20 cellular contexts compared by ENCODE assay signal in the genomic region with DNA sequence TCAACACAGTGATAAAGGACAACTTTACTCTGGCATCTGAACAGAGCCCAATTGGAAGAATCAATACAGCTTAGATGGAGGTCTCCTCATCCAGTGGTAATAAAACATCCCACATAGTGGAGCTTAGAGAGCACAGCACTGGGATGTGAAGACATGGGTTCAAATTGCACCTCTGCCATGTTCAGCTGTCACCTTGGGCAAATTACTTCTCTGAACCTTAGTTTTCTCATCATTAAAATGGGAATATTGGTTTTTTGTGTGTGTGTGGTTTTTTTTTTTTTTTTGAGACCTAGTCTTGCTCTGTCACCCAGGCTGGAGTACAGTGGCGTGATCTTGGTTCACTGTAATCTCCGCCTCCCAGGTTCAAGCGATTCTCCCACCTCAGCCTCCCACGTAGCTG. TPM values are rescaled to one million over a fixed set of nuclear protein-coding genes. Genes with fewer than 3 reads are reported as not detected.
DNase-seq lines count a peak whose midpoint lies in the region; ATAC-seq, FAIRE-seq and TF ChIP-seq lines count a peak whose summit lies in the region.
"Had no signal": no experiment of that assay in that cellular context is flagged by ENCODE, and none has a peak within 500 bp of the region (broad histone marks: within the 10 kb centered on the region; RNA-seq: fewer than 3 reads in every experiment).

No MANE protein-coding gene starts in this region.

- no peak overlapping the region for H3K27ac ChIP-seq in HEK293 (ENCODE audit: extremely low read depth, low read depth, low read length)
- no peak overlapping the region for H3K27ac ChIP-seq in K562 (ENCODE audit: extremely low read depth, low read depth, low read length)
- H3K27ac ChIP-seq: BLaER1 treated with 17β-estradiol and CSF1 and Interleukin-3, amounts not matched to agents 10 nM and 100 nM; C4-2B had no signal

- H3K27me3 ChIP-seq in K562 (ENCODE audit: control insufficient read depth in 2 of 2, insufficient read depth in 2 of 2, low read length in 2 of 2) (no peaks in the 10 kb centered on the region), BE2C (peaks cover 7% of the 10 kb centered on the region; the same call in 1 of the 2 replicates)
- H3K27me3 ChIP-seq: BLaER1 treated with 17β-estradiol and CSF1 and Interleukin-3, amounts not matched to agents 10 nM and 100 nM had no signal

- H3K36me3 ChIP-seq in HEK293 (ENCODE audit: control insufficient read depth in 2 of 2, insufficient read depth in 1 of 2, low read length in 2 of 2) (peaks cover 0 to 24% of the 10 kb centered on the region in 2 experiments), K562 (ENCODE audit: control insufficient read depth, insufficient read depth, low read length) (peaks cover 29% of the 10 kb centered on the region), BE2C (no peaks in the 10 kb centered on the region)

- in situ Hi-C loops in K562 (cut with MboI): no loop called here

- H3K9me3 ChIP-seq in HEK293 (ENCODE audit: control insufficient read depth, insufficient read depth, low read depth, low read length) (no peaks in the 10 kb centered on the region), K562 (replicated peaks; ENCODE audit: control insufficient read depth, insufficient read depth, low read depth, low read length) (no peaks in the 10 kb centered on the region), BE2C (no peaks in the 10 kb centered on the region)
- H3K9me3 ChIP-seq: BLaER1 treated with 17β-estradiol and CSF1 and Interleukin-3, amounts not matched to agents 10 nM and 100 nM; Caco-2 had no signal

- DNase-seq in GM19239 (ENCODE audit: insufficient read length, low spot score): no peak
- DNase-seq in K562 (ENCODE audit: extremely low read depth in 1 of 4, low spot score in 3 of 4): no peak
- no peak for DNase-seq in BE2C
- DNase-seq: 8988T; ACHN; Caco-2; Calu3; CD4-positive, alpha-beta T cell; CD8-positive, alpha-beta T cell; DMS79 treated with DMSO at 0.1 percent for 48 hours; GF-D8 had no signal

- CTCF ChIA-PET in HEK293 (lab: Yijun Ruan, JAX): interaction anchor here (0.6 kb wide), 1 partner anchor 245 kb away, joined by 3 read pairs; no protein-coding TSS in a partner anchor
- CTCF ChIA-PET in K562 (lab: Yijun Ruan, JAX; ENCODE audit: low intra/inter-chr PET ratio): no interaction called here

- FAIRE-seq in GM19239 (lab: Jason Lieb, UNC) (peak; percentile 26), K562 (lab: Jason Lieb, UNC) (no peak)
- FAIRE-seq: D721Med, GM12891 had no signal

- TF ChIP-seq EP300 in K562 (IDR thresholded peaks at IDR 0.05; ENCODE audit: low read length): no peak

- H3K9ac ChIP-seq in K562 (ENCODE audit: insufficient read depth in 1 of 2, low read depth in 2 of 2, low read length in 2 of 2): no peak overlapping the region
- H3K9ac ChIP-seq: BLaER1 treated with 17β-estradiol and CSF1 and Interleukin-3, amounts not matched to agents 10 nM and 100 nM had no signal

- H2AFZ ChIP-seq in K562 (ENCODE audit: low read depth, low read length): no peak overlapping the region

- no peaks in the 10 kb centered on the region for H3K9me1 ChIP-seq in K562 (ENCODE audit: control insufficient read depth, insufficient read depth, low read length)

- 62% methylated on average over 3 of the region's 4 CpGs for WGBS in K562 (ENCODE audit: insufficient coverage, low coverage, missing lambda C conversion rate)

- H4K20me1 ChIP-seq in K562 (replicated peaks; ENCODE audit: control insufficient read depth, insufficient read depth, low read length): no peaks in the 10 kb centered on the region
- H4K20me1 ChIP-seq: BLaER1 treated with 17β-estradiol and CSF1 and Interleukin-3, amounts not matched to agents 10 nM and 100 nM had no signal

- intact Hi-C loops in K562 (cut with micrococcal nuclease): no loop called here

- H3K4me1 ChIP-seq in HEK293 (ENCODE audit: control insufficient read depth, insufficient read depth, low read length) (no peaks in the 10 kb centered on the region), K562 (replicated peaks in 1 of 2; ENCODE audit: control insufficient read depth in 2 of 2, insufficient read depth in 2 of 2, low read length in 2 of 2) (peaks cover 0 to 14% of the 10 kb centered on the region in 2 experiments; a peak in 3 of 5 replicates), BE2C (no peaks in the 10 kb centered on the region)
- H3K4me1 ChIP-seq: Caco-2 had no signal

- no peak overlapping the region for H3K4me2 ChIP-seq in K562 (ENCODE audit: insufficient read depth, low read length)
- H3K4me2 ChIP-seq: BLaER1 treated with 17β-estradiol and CSF1 and Interleukin-3, amounts not matched to agents 10 nM and 100 nM had no signal

- H3K79me2 ChIP-seq in K562 (ENCODE audit: control insufficient read depth, insufficient read depth, low read length): peaks cover 10% of the 10 kb centered on the region; the same call in 2 of the 3 replicates

- TF ChIP-seq CTCF in HEK293 (tag by site-specific recombination; IDR thresholded peaks at IDR 0.05) (no peak), K562 (IDR thresholded peaks at IDR 0.05 in 2 of 3, conservative IDR thresholded peaks at IDR 0.05 in 1 of 3; ENCODE audit: insufficient read depth in 2 of 3, low read depth in 1 of 3, low read length in 3 of 3) (no peak), BE2C (IDR thresholded peaks at IDR 0.05; ENCODE audit: low read depth, low read length) (no peak)

- POLR2A ChIA-PET in HEK293 (lab: Yijun Ruan, JAX): no interaction called here
- POLR2A ChIA-PET in K562 (lab: Yijun Ruan, JAX): interaction anchor here (0.6 to 1.6 kb wide), 4 partner anchors 8 to 18 kb away, joined by 3 to 4 read pairs (median 4); no protein-coding TSS in a partner anchor

- TF ChIP-seq RAD21 in K562 (CRISPR knock-in tag; conservative IDR thresholded peaks at IDR 0.05 in 1 of 2, IDR thresholded peaks at IDR 0.05 in 1 of 2): no peak

- ATAC-seq in K562 (no peak), HG02678 (IDR thresholded peaks at IDR 0.05; ENCODE audit: unreplicated experiment) (no peak)
- ATAC-seq: CD8-positive, alpha-beta T cell had no signal

- TF ChIP-seq POLR2A in K562 (conservative IDR thresholded peaks at IDR 0.05): no peak

- no TSS peak for BruUV-seq in K562 (replicated peaks; lab: Mats Ljungman, UMichigan)

- no peak overlapping the region for H3K4me3 ChIP-seq in HEK293 (ENCODE audit: low read depth, low read length)
- H3K4me3 ChIP-seq in K562: no peak overlapping the region
- no peak overlapping the region for H3K4me3 ChIP-seq in BE2C (ENCODE audit: low read depth, low read length)
- H3K4me3 ChIP-seq: BLaER1 treated with 17β-estradiol and CSF1 and Interleukin-3, amounts not matched to agents 10 nM and 100 nM had no signal

RNA-seq across cellular contexts. Expression of a gene that starts 13.6 kb away (rescaled TPM):
- 11.6 and 27.7 TPM in 2 replicates for total RNA-seq in K562 (2011; cell fraction: chromatin; rRNA removed; ENCODE audit: low replicate concordance)
- total RNA-seq in K562 (2011; cell fraction: nucleolus; rRNA removed): 10.5 and 12.3 TPM in 2 replicates
- total RNA-seq in K562 (2011; cell fraction: nucleoplasm; rRNA removed): 19.1 and 28.6 TPM in 2 replicates
- 64.0 and 70.5 TPM in 2 replicates for total RNA-seq in K562 (2014; rRNA removed)
- 80.8 and 101 TPM in 2 replicates for total RNA-seq in K562 (2014; rRNA removed; fragmentation: Illumina TruSeq; extraction: Trizol)
- 45.7 and 51.0 TPM in 2 replicates for total RNA-seq in K562 (2015; rRNA removed; fragmentation: Illumina TruSeq; extraction: Trizol)
- total RNA-seq in K562 (2021): 153 and 166 TPM in 2 replicates
- polyA plus RNA-seq in K562 (2011; rRNA removed): 38.5 and 179 TPM in 2 replicates
- polyA plus RNA-seq in K562 (2011; cell fraction: cytosol; rRNA removed): 14.5 and 29.1 TPM in 2 replicates
- polyA plus RNA-seq in K562 (2011; cell fraction: nucleus; rRNA removed): 13.4 and 14.2 TPM in 2 replicates
- 97.2 and 238 TPM in 2 replicates for polyA plus RNA-seq in K562 (2012)
- polyA plus RNA-seq in K562 (2014; fragmentation: Illumina TruSeq; extraction: Trizol): 76.2 and 80.2 TPM in 2 replicates
- polyA plus RNA-seq in K562 (2014; fragmentation: Nextera tagmentation; extraction: Ambion mirVana): 10 to 100 TPM; 47.0 to 54.6 TPM
- 110 and 139 TPM in 2 replicates for polyA plus RNA-seq in K562 (2014; rRNA removed)
- polyA minus RNA-seq in K562 (2011; rRNA and poly(A)+ RNA removed): 5.6 and 37.3 TPM in 2 replicates
- 6.6 and 21.6 TPM in 2 replicates for polyA minus RNA-seq in K562 (2011; cell fraction: cytosol; rRNA and poly(A)+ RNA removed)
- 2.4 and 4.8 TPM in 2 replicates for polyA minus RNA-seq in K562 (2011; cell fraction: nucleus; rRNA and poly(A)+ RNA removed)
- 135 TPM for polyA plus RNA-seq in BE2C (2012; ENCODE audit: insufficient read depth, insufficient read length, low read depth)

RNA-seq across cellular contexts. Expression of a gene that starts 31.0 kb away (rescaled TPM):
- 1.2 TPM in 1 of 2 replicates, not detected in the other for total RNA-seq in K562 (2011; cell fraction: chromatin; rRNA removed; ENCODE audit: low replicate concordance)
- 1.3 TPM in 1 of 2 replicates, not detected in the other for total RNA-seq in K562 (2011; cell fraction: nucleolus; rRNA removed)
- total RNA-seq in K562 (2011; cell fraction: nucleoplasm; rRNA removed): not detected in 2 replicates
- 6.2 and 7.5 TPM in 2 replicates for total RNA-seq in K562 (2014; rRNA removed)
- 1.7 and 1.9 TPM in 2 replicates for total RNA-seq in K562 (2014; rRNA removed; fragmentation: Illumina TruSeq; extraction: Trizol)
- total RNA-seq in K562 (2015; rRNA removed; fragmentation: Illumina TruSeq; extraction: Trizol): 2.3 and 3.1 TPM in 2 replicates
- 1.9 and 2.4 TPM in 2 replicates for total RNA-seq in K562 (2021)
- 0.63 and 0.91 TPM in 2 replicates for polyA plus RNA-seq in K562 (2011; rRNA removed)
- polyA plus RNA-seq in K562 (2011; cell fraction: cytosol; rRNA removed): 0.74 and 1.6 TPM in 2 replicates
- polyA plus RNA-seq in K562 (2011; cell fraction: nucleus; rRNA removed): 0.38 and 0.46 TPM in 2 replicates
- 3.5 and 4.4 TPM in 2 replicates for polyA plus RNA-seq in K562 (2012)
- polyA plus RNA-seq in K562 (2014; fragmentation: Illumina TruSeq; extraction: Trizol): 2.2 and 2.9 TPM in 2 replicates
- under 1 TPM; 0.18 to 0.53 TPM for polyA plus RNA-seq in K562 (2014; fragmentation: Nextera tagmentation; extraction: Ambion mirVana)
- 3.0 and 7.0 TPM in 2 replicates for polyA plus RNA-seq in K562 (2014; rRNA removed)
- 0.18 and 0.42 TPM in 2 replicates for polyA minus RNA-seq in K562 (2011; rRNA and poly(A)+ RNA removed)
- polyA minus RNA-seq in K562 (2011; cell fraction: cytosol; rRNA and poly(A)+ RNA removed): not detected in 2 replicates
- 0.54 and 0.56 TPM in 2 replicates for polyA minus RNA-seq in K562 (2011; cell fraction: nucleus; rRNA and poly(A)+ RNA removed)
- polyA plus RNA-seq in BE2C (2012; ENCODE audit: insufficient read depth, insufficient read length, low read depth): 0.74 TPM
- total RNA-seq: A673; Caco-2; CD4-positive, alpha-beta T cell; CD8-positive, alpha-beta T cell had no signal
- polyA plus RNA-seq: AG04450, BJ had no signal

RNA-seq across cellular contexts. Expression of a gene that starts 36.3 kb away (rescaled TPM):
- total RNA-seq in K562 (2011; cell fraction: chromatin; rRNA removed; ENCODE audit: low replicate concordance): not detected in 2 replicates
- not detected in 2 replicates for total RNA-seq in K562 (2011; cell fraction: nucleolus; rRNA removed)
- not detected in 2 replicates for total RNA-seq in K562 (2011; cell fraction: nucleoplasm; rRNA removed)
- total RNA-seq in K562 (2014; rRNA removed) (not detected in 2 replicates), K562 (2014; rRNA removed; fragmentation: Illumina TruSeq; extraction: Trizol) (not detected in 2 replicates), K562 (2015; rRNA removed; fragmentation: Illumina TruSeq; extraction: Trizol) (not detected in 2 replicates), K562 (2021) (not detected in 2 replicates)
- polyA plus RNA-seq in K562 (2011; rRNA removed) (not detected in 2 replicates), K562 (2014; fragmentation: Illumina TruSeq; extraction: Trizol) (not detected in 2 replicates), K562 (2014; fragmentation: Nextera tagmentation; extraction: Ambion mirVana) (not detected), K562 (2014; rRNA removed) (not detected in 2 replicates)
- polyA plus RNA-seq in K562 (2011; cell fraction: cytosol; rRNA removed): not detected in 2 replicates
- not detected in 2 replicates for polyA plus RNA-seq in K562 (2011; cell fraction: nucleus; rRNA removed)
- not detected in 2 replicates for polyA plus RNA-seq in K562 (2012)
- not detected in 2 replicates for polyA minus RNA-seq in K562 (2011; rRNA and poly(A)+ RNA removed)
- polyA minus RNA-seq in K562 (2011; cell fraction: cytosol; rRNA and poly(A)+ RNA removed): not detected in 2 replicates
- polyA minus RNA-seq in K562 (2011; cell fraction: nucleus; rRNA and poly(A)+ RNA removed): not detected in 2 replicates
- polyA plus RNA-seq in BE2C (2012; ENCODE audit: insufficient read depth, insufficient read length, low read depth): not detected
- total RNA-seq: A673; Caco-2; Calu3; CD4-positive, alpha-beta T cell; CD8-positive, alpha-beta T cell had no signal
- polyA plus RNA-seq: AG04450, BJ had no signal

RNA-seq across cellular contexts. Expression of a gene that starts 49.0 kb away (rescaled TPM):
- total RNA-seq in K562 (2011; cell fraction: chromatin; rRNA removed; ENCODE audit: low replicate concordance): not detected in 2 replicates
- total RNA-seq in K562 (2011; cell fraction: nucleolus; rRNA removed): not detected in 2 replicates
- not detected in 2 replicates for total RNA-seq in K562 (2011; cell fraction: nucleoplasm; rRNA removed)
- total RNA-seq in K562 (2014; rRNA removed): not detected in 2 replicates
- not detected in 2 replicates for total RNA-seq in K562 (2014; rRNA removed; fragmentation: Illumina TruSeq; extraction: Trizol)
- total RNA-seq in K562 (2015; rRNA removed; fragmentation: Illumina TruSeq; extraction: Trizol): not detected in 2 replicates
- total RNA-seq in K562 (2021): 0.44 and 0.51 TPM in 2 replicates
- polyA plus RNA-seq in K562 (2011; rRNA removed): not detected in 2 replicates
- polyA plus RNA-seq in K562 (2011; cell fraction: cytosol; rRNA removed): not detected in 2 replicates
- polyA plus RNA-seq in K562 (2011; cell fraction: nucleus; rRNA removed): not detected in 2 replicates
- polyA plus RNA-seq in K562 (2012): not detected in 2 replicates
- polyA plus RNA-seq in K562 (2014; fragmentation: Illumina TruSeq; extraction: Trizol): not detected in 2 replicates
- not detected for polyA plus RNA-seq in K562 (2014; fragmentation: Nextera tagmentation; extraction: Ambion mirVana)
- not detected in 2 replicates for polyA plus RNA-seq in K562 (2014; rRNA removed)
- not detected in 2 replicates for polyA minus RNA-seq in K562 (2011; rRNA and poly(A)+ RNA removed)
- polyA minus RNA-seq in K562 (2011; cell fraction: cytosol; rRNA and poly(A)+ RNA removed): not detected in 2 replicates
- not detected in 2 replicates for polyA minus RNA-seq in K562 (2011; cell fraction: nucleus; rRNA and poly(A)+ RNA removed)
- not detected for polyA plus RNA-seq in BE2C (2012; ENCODE audit: insufficient read depth, insufficient read length, low read depth)
- total RNA-seq: A673; CD4-positive, alpha-beta T cell; CD8-positive, alpha-beta T cell had no signal
- polyA plus RNA-seq: AG04450, BJ had no signal

RNA-seq across cellular contexts. Expression of a gene that starts 53.7 kb away (rescaled TPM):
- not detected in 2 replicates for total RNA-seq in K562 (2011; cell fraction: chromatin; rRNA removed; ENCODE audit: low replicate concordance)
- total RNA-seq in K562 (2011; cell fraction: nucleolus; rRNA removed): not detected in 2 replicates
- total RNA-seq in K562 (2011; cell fraction: nucleoplasm; rRNA removed): not detected in 2 replicates
- total RNA-seq in K562 (2014; rRNA removed): not detected in 2 replicates
- not detected in 2 replicates for total RNA-seq in K562 (2014; rRNA removed; fragmentation: Illumina TruSeq; extraction: Trizol)
- total RNA-seq in K562 (2015; rRNA removed; fragmentation: Illumina TruSeq; extraction: Trizol): not detected in 2 replicates
- total RNA-seq in K562 (2021): 0.11 TPM in 1 of 2 replicates, not detected in the other
- not detected in 2 replicates for polyA plus RNA-seq in K562 (2011; rRNA removed)
- not detected in 2 replicates for polyA plus RNA-seq in K562 (2011; cell fraction: cytosol; rRNA removed)
- not detected in 2 replicates for polyA plus RNA-seq in K562 (2011; cell fraction: nucleus; rRNA removed)
- polyA plus RNA-seq in K562 (2012): not detected in 2 replicates
- not detected in 2 replicates for polyA plus RNA-seq in K562 (2014; fragmentation: Illumina TruSeq; extraction: Trizol)
- under 1 TPM in 1 of 2 experiments, not detected in 1; 0.10 TPM for polyA plus RNA-seq in K562 (2014; fragmentation: Nextera tagmentation; extraction: Ambion mirVana)
- not detected in 2 replicates for polyA plus RNA-seq in K562 (2014; rRNA removed)
- not detected in 2 replicates for polyA minus RNA-seq in K562 (2011; rRNA and poly(A)+ RNA removed)
- not detected in 2 replicates for polyA minus RNA-seq in K562 (2011; cell fraction: cytosol; rRNA and poly(A)+ RNA removed)
- polyA minus RNA-seq in K562 (2011; cell fraction: nucleus; rRNA and poly(A)+ RNA removed): not detected in 2 replicates
- not detected for polyA plus RNA-seq in BE2C (2012; ENCODE audit: insufficient read depth, insufficient read length, low read depth)
- total RNA-seq: A673; Caco-2; Calu3; CD4-positive, alpha-beta T cell; CD8-positive, alpha-beta T cell had no signal
- polyA plus RNA-seq: AG04450, BJ had no signal
